Comparison of ENCODE assay signal across 8 cellular contexts in genomic region chr21:33947451-33948095, GRCh38. TPM values are rescaled to one million over a fixed set of nuclear protein-coding genes. Genes with fewer than 3 reads are reported as not detected.
DNase-seq lines count a peak whose midpoint lies in the region; ATAC-seq and TF ChIP-seq lines count a peak whose summit lies in the region.

No MANE protein-coding gene starts in this region.

- intact Hi-C loops in ovary (cut with DNase I), result no loop called here

- H3K36me3 ChIP-seq in ovary (no peaks in the 10 kb centered on the region), thymus (ENCODE audit: control insufficient read depth, insufficient read depth) (peaks cover 21% of the 10 kb centered on the region)

- H3K27me3 ChIP-seq in ovary (no peaks in the 10 kb centered on the region), thymus (ENCODE audit: control insufficient read depth, insufficient read depth) (no peaks in the 10 kb centered on the region)

- TF ChIP-seq POLR2A in ovary (IDR thresholded peaks at IDR 0.05), result no peak

- WGBS in ovary, 3 donors, result 18 to 27% (median 20%) methylated on average over 9 of the region's 9 CpGs
- 25% methylated on average over 9 of the region's 9 CpGs for WGBS in thymus

- peak; percentile 51 for ATAC-seq in GM21447 (IDR thresholded peaks at IDR 0.05; ENCODE audit: unreplicated experiment)

- peak overlapping the region; percentile 19 to 46 for H3K27ac ChIP-seq in ovary
- peak overlapping the region; percentile 100 for H3K27ac ChIP-seq in thymus (ENCODE audit: low read depth)

- H3K4me3 ChIP-seq in ovary, result peak overlapping the region; percentile 2
- peak overlapping the region; percentile 36 for H3K4me3 ChIP-seq in thymus (ENCODE audit: low read length)

- H3K9me3 ChIP-seq in ovary (no peaks in the 10 kb centered on the region), thymus (ENCODE audit: control insufficient read depth) (no peaks in the 10 kb centered on the region)

- DNase-seq in COLO829 (ENCODE audit: low spot score) (peak; percentile 96), HUDEP-2 (lab: John Stamatoyannopoulos, UW; ENCODE audit: unreplicated experiment in 76 of 76) (peak in 51 of 76 experiments; percentile 5 to 76 (median 38)), SHP77 (lab: John Stamatoyannopoulos, UW) (peak; percentile 72), foreskin melanocyte (peak; percentile 92), ovary (peak; percentile 59 to 75 (median 65))
- DNase-seq in activated naive CD4-positive, alpha-beta T cell treated with Interleukin-2 at 50 U/mL for 16 hours, result peak; percentile 87

- TF ChIP-seq EP300 in ovary (IDR thresholded peaks at IDR 0.05), result no peak

- H3K4me1 ChIP-seq in ovary (ENCODE audit: insufficient read depth), result peaks cover 12% of the 10 kb centered on the region
- peaks cover 43% of the 10 kb centered on the region for H3K4me1 ChIP-seq in thymus (ENCODE audit: control insufficient read depth, insufficient read depth, low read length)

- TF ChIP-seq CTCF in ovary (IDR thresholded peaks at IDR 0.05), result no peak

RNA-seq across cellular contexts. Expression of gene ATP5PO, which starts 32.0 kb away (rescaled TPM):
- 100 to 1,000 TPM; 144 to 221 (median 169) TPM for total RNA-seq in ovary
- 100 to 1,000 TPM; 252 to 283 TPM for polyA plus RNA-seq in ovary
- polyA plus RNA-seq in thymus, result 294 TPM

Comparison
In these comparisons a context has a peak if more than half of its experiments do, and no peak if none do; other contexts are left out.
1. Peak in every context shown above with its lines: DNase-seq, ATAC-seq, H3K4me3 ChIP-seq and H3K27ac ChIP-seq.
2. DNase-seq: peak in every context shown above with its lines; median percentile 96 in COLO829; 92 in foreskin melanocyte; 87 in activated naive CD4-positive, alpha-beta T cell treated with Interleukin-2 at 50 U/mL for 16 hours; 72 in SHP77; 65 in ovary; 38 in HUDEP-2.